1 cellular context compared by ENCODE assay signal in the genomic region with DNA sequence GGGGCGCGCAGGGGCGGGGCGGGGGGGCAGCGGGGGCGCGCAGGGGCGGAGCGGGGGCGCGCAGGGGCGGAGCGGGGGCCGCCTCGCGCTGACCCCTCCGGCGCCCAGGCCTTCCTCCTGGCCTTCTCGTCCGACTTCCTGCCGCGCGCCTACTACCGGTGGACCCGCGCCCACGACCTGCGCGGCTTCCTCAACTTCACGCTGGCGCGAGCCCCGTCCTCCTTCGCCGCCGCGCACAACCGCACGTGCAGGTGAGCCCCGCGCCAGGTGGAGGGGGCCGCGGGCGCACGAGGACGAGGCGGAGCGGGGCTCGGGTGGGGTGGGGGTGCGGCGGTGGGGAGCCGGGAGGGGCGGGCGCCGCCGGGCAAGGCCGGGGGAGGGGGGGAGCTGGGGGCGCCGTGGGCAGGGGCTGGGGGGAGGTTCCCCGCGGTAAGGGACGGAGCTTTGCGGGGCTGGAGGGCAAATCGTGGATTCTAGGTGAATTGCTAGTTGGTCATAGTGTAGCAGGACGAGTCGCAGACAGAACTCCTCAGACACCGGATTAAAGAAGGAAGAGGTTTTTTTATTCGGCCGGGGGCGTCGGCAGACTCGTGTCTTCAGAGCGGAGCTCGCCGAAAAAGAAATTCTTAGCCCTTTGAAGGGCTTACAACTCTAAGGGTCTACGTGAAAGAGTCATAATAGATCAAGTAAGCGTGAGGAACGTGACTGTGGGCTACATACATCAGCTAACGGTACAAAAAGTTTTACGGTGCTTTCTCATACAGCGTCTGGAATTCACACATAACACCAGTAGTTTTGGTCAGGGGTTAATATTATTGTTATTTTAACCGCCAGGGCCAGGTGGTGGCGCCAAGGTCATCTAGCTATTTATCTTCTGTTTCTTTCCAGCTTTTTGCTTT.
TF ChIP-seq lines count a peak whose summit lies in the region.

No MANE protein-coding gene starts in this region.

TF ChIP-seq in GM23338, 12 proteins besides CTCF, POLR2A, EP300 and RAD21 (continued from another document):
- TF ChIP-seq, protein P1, sequence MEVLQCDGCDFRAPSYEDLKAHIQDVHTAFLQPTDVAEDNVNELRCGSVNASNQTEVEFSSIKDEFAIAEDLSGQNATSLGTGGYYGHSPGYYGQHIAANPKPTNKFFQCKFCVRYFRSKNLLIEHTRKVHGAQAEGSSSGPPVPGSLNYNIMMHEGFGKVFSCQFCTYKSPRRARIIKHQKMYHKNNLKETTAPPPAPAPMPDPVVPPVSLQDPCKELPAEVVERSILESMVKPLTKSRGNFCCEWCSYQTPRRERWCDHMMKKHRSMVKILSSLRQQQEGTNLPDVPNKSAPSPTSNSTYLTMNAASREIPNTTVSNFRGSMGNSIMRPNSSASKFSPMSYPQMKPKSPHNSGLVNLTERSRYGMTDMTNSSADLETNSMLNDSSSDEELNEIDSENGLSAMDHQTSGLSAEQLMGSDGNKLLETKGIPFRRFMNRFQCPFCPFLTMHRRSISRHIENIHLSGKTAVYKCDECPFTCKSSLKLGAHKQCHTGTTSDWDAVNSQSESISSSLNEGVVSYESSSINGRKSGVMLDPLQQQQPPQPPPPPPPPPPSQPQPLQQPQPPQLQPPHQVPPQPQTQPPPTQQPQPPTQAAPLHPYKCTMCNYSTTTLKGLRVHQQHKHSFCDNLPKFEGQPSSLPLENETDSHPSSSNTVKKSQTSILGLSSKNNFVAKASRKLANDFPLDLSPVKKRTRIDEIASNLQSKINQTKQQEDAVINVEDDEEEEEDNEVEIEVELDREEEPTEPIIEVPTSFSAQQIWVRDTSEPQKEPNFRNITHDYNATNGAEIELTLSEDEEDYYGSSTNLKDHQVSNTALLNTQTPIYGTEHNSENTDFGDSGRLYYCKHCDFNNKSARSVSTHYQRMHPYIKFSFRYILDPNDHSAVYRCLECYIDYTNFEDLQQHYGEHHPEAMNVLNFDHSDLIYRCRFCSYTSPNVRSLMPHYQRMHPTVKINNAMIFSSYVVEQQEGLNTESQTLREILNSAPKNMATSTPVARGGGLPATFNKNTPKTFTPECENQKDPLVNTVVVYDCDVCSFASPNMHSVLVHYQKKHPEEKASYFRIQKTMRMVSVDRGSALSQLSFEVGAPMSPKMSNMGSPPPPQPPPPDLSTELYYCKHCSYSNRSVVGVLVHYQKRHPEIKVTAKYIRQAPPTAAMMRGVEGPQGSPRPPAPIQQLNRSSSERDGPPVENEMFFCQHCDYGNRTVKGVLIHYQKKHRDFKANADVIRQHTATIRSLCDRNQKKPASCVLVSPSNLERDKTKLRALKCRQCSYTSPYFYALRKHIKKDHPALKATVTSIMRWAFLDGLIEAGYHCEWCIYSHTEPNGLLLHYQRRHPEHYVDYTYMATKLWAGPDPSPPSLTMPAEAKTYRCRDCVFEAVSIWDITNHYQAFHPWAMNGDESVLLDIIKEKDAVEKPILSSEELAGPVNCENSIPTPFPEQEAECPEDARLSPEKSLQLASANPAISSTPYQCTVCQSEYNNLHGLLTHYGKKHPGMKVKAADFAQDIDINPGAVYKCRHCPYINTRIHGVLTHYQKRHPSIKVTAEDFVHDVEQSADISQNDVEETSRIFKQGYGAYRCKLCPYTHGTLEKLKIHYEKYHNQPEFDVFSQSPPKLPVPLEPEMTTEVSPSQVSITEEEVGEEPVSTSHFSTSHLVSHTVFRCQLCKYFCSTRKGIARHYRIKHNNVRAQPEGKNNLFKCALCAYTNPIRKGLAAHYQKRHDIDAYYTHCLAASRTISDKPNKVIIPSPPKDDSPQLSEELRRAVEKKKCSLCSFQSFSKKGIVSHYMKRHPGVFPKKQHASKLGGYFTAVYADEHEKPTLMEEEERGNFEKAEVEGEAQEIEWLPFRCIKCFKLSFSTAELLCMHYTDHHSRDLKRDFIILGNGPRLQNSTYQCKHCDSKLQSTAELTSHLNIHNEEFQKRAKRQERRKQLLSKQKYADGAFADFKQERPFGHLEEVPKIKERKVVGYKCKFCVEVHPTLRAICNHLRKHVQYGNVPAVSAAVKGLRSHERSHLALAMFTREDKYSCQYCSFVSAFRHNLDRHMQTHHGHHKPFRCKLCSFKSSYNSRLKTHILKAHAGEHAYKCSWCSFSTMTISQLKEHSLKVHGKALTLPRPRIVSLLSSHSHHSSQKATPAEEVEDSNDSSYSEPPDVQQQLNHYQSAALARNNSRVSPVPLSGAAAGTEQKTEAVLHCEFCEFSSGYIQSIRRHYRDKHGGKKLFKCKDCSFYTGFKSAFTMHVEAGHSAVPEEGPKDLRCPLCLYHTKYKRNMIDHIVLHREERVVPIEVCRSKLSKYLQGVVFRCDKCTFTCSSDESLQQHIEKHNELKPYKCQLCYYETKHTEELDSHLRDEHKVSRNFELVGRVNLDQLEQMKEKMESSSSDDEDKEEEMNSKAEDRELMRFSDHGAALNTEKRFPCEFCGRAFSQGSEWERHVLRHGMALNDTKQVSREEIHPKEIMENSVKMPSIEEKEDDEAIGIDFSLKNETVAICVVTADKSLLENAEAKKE (CRISPR knock-in tag; IDR thresholded peaks at IDR 0.05) = no peak
- no peak for TF ChIP-seq CREB1 (CRISPR knock-in tag; IDR thresholded peaks at IDR 0.05; ENCODE audit: low read depth)
